8 cellular contexts compared by ENCODE assay signal in genomic region chr5:14153932-14154646, GRCh38. TPM values are rescaled to one million over a fixed set of nuclear protein-coding genes. Genes with fewer than 3 reads are reported as not detected.
DNase-seq lines count a peak whose midpoint lies in the region; ATAC-seq and TF ChIP-seq lines count a peak whose summit lies in the region.

No MANE protein-coding gene starts in this region.

- peak; percentile 32 for ATAC-seq in GM21367 (IDR thresholded peaks at IDR 0.05; ENCODE audit: unreplicated experiment)
- ATAC-seq in GM18520 (IDR thresholded peaks at IDR 0.05; ENCODE audit: unreplicated experiment): no peak
- no peak for ATAC-seq in HG03175 (IDR thresholded peaks at IDR 0.05; ENCODE audit: unreplicated experiment)
- no peak for ATAC-seq in GM18858 (IDR thresholded peaks at IDR 0.05; ENCODE audit: unreplicated experiment)

- TF ChIP-seq CTCF in LNCaP clone FGC (IDR thresholded peaks at IDR 0.05; ENCODE audit: control insufficient read depth, extremely low read depth, insufficient read depth) (no peak), epithelial cell of esophagus (IDR thresholded peaks at IDR 0.05; ENCODE audit: insufficient read depth, low read depth, low read length, missing control alignments) (no peak)

- H3K4me3 ChIP-seq in LNCaP clone FGC (ENCODE audit: low read depth, low read length) (no peak overlapping the region), epithelial cell of esophagus (ENCODE audit: low read length) (no peak overlapping the region)

- DNase-seq in LNCaP clone FGC (ENCODE audit: low read depth) (peak; percentile 46), epithelial cell of esophagus (ENCODE audit: low read depth) (peak; percentile 62), myocyte (ENCODE audit: low read depth) (peak; percentile 77), retina (no peak)

RNA-seq across cellular contexts. Expression of gene TRIO, which starts 10.9 kb away (rescaled TPM):
- total RNA-seq in myocyte: 122 and 126 TPM in 2 replicates
- 126 TPM for polyA plus RNA-seq in myocyte (2012)
